ENCODE assay signal across 8 cellular contexts in genomic region chr2:240604291-240604938, GRCh38. TPM values are rescaled to one million over a fixed set of nuclear protein-coding genes. Genes with fewer than 3 reads are reported as not detected.
DNase-seq lines count a peak whose midpoint lies in the region; ATAC-seq and TF ChIP-seq lines count a peak whose summit lies in the region.

No MANE protein-coding gene starts in this region.

- DNase-seq in DND-41 = no peak
- DNase-seq in LHCN-M2 (ENCODE audit: low read depth) = peak; percentile 61
- DNase-seq in adrenal gland = peak; percentile 70 to 93 (median 89)
- DNase-seq in left ventricle myocardium inferior = peak; percentile 74
- peak; percentile 44 for DNase-seq in progenitor cell of endocrine pancreas (ENCODE audit: low spot score, unreplicated experiment)

- peak overlapping the region; percentile 40 for H3K4me3 Mint-ChIP-seq in progenitor cell of endocrine pancreas (ENCODE audit: low read depth)

- peaks cover 3% of the 10 kb centered on the region; the same call in 1 of the 2 replicates for H4K20me1 ChIP-seq in DND-41 (ENCODE audit: insufficient read depth, low read length)

- TF ChIP-seq POLR2A in adrenal gland (IDR thresholded peaks at IDR 0.05) = no peak

- H3K4me3 ChIP-seq in DND-41 (ENCODE audit: low read depth in 1 of 2, low read length in 2 of 2) (no peak overlapping the region), adrenal gland (no peak overlapping the region), left ventricle myocardium inferior (no peak overlapping the region)

- H3K27me3 Mint-ChIP-seq in progenitor cell of endocrine pancreas = no peaks in the 10 kb centered on the region

- intact Hi-C loops in adrenal gland (cut with DNase I) (no loop called here), left ventricle myocardium inferior (cut with micrococcal nuclease) (no loop called here)

- no peak overlapping the region for H3K9ac ChIP-seq in DND-41 (ENCODE audit: low read depth, low read length)

- no peaks in the 10 kb centered on the region for H3K9me3 Mint-ChIP-seq in progenitor cell of endocrine pancreas (ENCODE audit: low read depth)

- no peaks in the 10 kb centered on the region for H3K27me3 ChIP-seq in DND-41 (ENCODE audit: insufficient read depth, low read length, poor library complexity)
- H3K27me3 ChIP-seq in adrenal gland = no peaks in the 10 kb centered on the region
- H3K27me3 ChIP-seq in left ventricle myocardium inferior (ENCODE audit: low read depth) = no peaks in the 10 kb centered on the region

- H3K36me3 ChIP-seq in DND-41 (ENCODE audit: insufficient read depth, low read length) (peaks cover 8% of the 10 kb centered on the region; the same call in 1 of the 2 replicates), adrenal gland (replicated peaks in 1 of 2) (peaks cover 0 to 2% of the 10 kb centered on the region in 2 donors), left ventricle myocardium inferior (peaks cover 4% of the 10 kb centered on the region)

- peaks cover 2% of the 10 kb centered on the region for H3K36me3 Mint-ChIP-seq in progenitor cell of endocrine pancreas (ENCODE audit: insufficient read depth)

- H3K9me3 ChIP-seq in DND-41 (ENCODE audit: insufficient read depth, low read length, severe bottlenecking) (no peaks in the 10 kb centered on the region), adrenal gland (replicated peaks in 1 of 3) (no peaks in the 10 kb centered on the region), left ventricle myocardium inferior (replicated peaks) (no peaks in the 10 kb centered on the region)

- no peak overlapping the region for H2AFZ ChIP-seq in DND-41 (ENCODE audit: low read depth, low read length)

- H3K27ac ChIP-seq in DND-41 (ENCODE audit: low read length) (no peak overlapping the region), adrenal gland (no peak overlapping the region), left ventricle myocardium inferior (replicated peaks) (no peak overlapping the region)

- ATAC-seq in DND-41 (ENCODE audit: insufficient read depth, low read depth) (peak; percentile 40; the same call in 2 of the 3 replicates), GM18498 (IDR thresholded peaks at IDR 0.05; ENCODE audit: unreplicated experiment) (no peak), GM19023 (IDR thresholded peaks at IDR 0.05; ENCODE audit: unreplicated experiment) (no peak), HG03520 (IDR thresholded peaks at IDR 0.05; ENCODE audit: unreplicated experiment) (no peak)

- no peak overlapping the region for H3K27ac Mint-ChIP-seq in progenitor cell of endocrine pancreas

- 25 to 37% (median 31%) methylated on average over 9 to 11 of the region's 11 CpGs for WGBS in adrenal gland, 4 donors

- H3K4me1 Mint-ChIP-seq in progenitor cell of endocrine pancreas (ENCODE audit: low read depth) = peaks cover 5% of the 10 kb centered on the region

- H3K79me2 ChIP-seq in DND-41 (ENCODE audit: insufficient read depth, low read length) = no peaks in the 10 kb centered on the region

- TF ChIP-seq CTCF in DND-41 (IDR thresholded peaks at IDR 0.05; ENCODE audit: borderline replicate concordance, extremely low read depth, low read length, poor library complexity, severe bottlenecking) (peak; percentile 28), adrenal gland (IDR thresholded peaks at IDR 0.05) (peak; percentile 54 to 73 (median 66)), left ventricle myocardium inferior (IDR thresholded peaks at IDR 0.05; ENCODE audit: borderline replicate concordance) (peak; percentile 77), progenitor cell of endocrine pancreas (IDR thresholded peaks at IDR 0.05; ENCODE audit: unreplicated experiment) (peak; percentile 67)

- H3K4me1 ChIP-seq in DND-41 (ENCODE audit: insufficient read depth, low read length) (no peaks in the 10 kb centered on the region), adrenal gland (replicated peaks in 1 of 2) (no peaks in the 10 kb centered on the region), left ventricle myocardium inferior (peaks cover 15% of the 10 kb centered on the region)

- no peak overlapping the region for H3K4me2 ChIP-seq in DND-41 (ENCODE audit: insufficient read depth, low read length)

RNA-seq across cellular contexts. Expression of gene CAPN10, which starts 17.9 kb away (rescaled TPM):
- total RNA-seq in LHCN-M2 (2014; rRNA removed) (20.5 and 23.1 TPM in 2 replicates), adrenal gland (10 to 100 TPM; 17.3 to 41.8 (median 24.6) TPM), left ventricle myocardium inferior (31.2 TPM), progenitor cell of endocrine pancreas (65.5 and 67.2 TPM in 2 replicates)
- 8.7 TPM for polyA plus RNA-seq in LHCN-M2 (2012)
- 100 to 1,000 TPM in 2 of 3 donors, 1 to 10 TPM in 1; 4.7 to 158 (median 102) TPM for polyA plus RNA-seq in adrenal gland

RNA-seq across cellular contexts. Expression of gene GPR35, which starts 20.9 kb away (rescaled TPM):
- total RNA-seq in LHCN-M2 (2014; rRNA removed) (0.11 and 1.0 TPM in 2 replicates), adrenal gland (1 to 10 TPM in 3 of 8 donors, under 1 TPM in 4, not detected in 1; 0.32 to 1.3 (median 0.96) TPM), left ventricle myocardium inferior (1.3 TPM), progenitor cell of endocrine pancreas (5.8 and 6.5 TPM in 2 replicates)
- 0.16 TPM for polyA plus RNA-seq in LHCN-M2 (2012)
- polyA plus RNA-seq in adrenal gland = 1 to 10 TPM in 2 of 3 donors, under 1 TPM in 1; 0.07 to 5.7 (median 3.5) TPM

RNA-seq across cellular contexts. Expression of gene RNPEPL1, which starts 36.1 kb away (rescaled TPM):
- total RNA-seq in LHCN-M2 (2014; rRNA removed) = 13.6 and 16.7 TPM in 2 replicates
- 33.1 TPM for polyA plus RNA-seq in LHCN-M2 (2012)
- total RNA-seq in adrenal gland = 10 to 100 TPM; 37.0 to 93.3 (median 59.5) TPM
- polyA plus RNA-seq in adrenal gland = 100 to 1,000 TPM in 2 of 3 donors, 1 to 10 TPM in 1; 5.1 to 259 (median 110) TPM
- total RNA-seq in left ventricle myocardium inferior = 80.1 TPM
- 50.8 and 52.2 TPM in 2 replicates for total RNA-seq in progenitor cell of endocrine pancreas

RNA-seq across cellular contexts. Expression of gene DUSP28, which starts 44.3 kb away (rescaled TPM):
- total RNA-seq in LHCN-M2 (2014; rRNA removed) (6.1 and 6.4 TPM in 2 replicates), adrenal gland (10 to 100 TPM in 3 of 8 donors, 1 to 10 TPM in 5; 4.9 to 22.2 (median 8.3) TPM), left ventricle myocardium inferior (19.3 TPM), progenitor cell of endocrine pancreas (4.9 and 6.4 TPM in 2 replicates)
- 7.2 TPM for polyA plus RNA-seq in LHCN-M2 (2012)
- 10 to 100 TPM in 1 of 3 donors, 1 to 10 TPM in 2; 7.2 to 14.5 (median 8.8) TPM for polyA plus RNA-seq in adrenal gland

RNA-seq across cellular contexts. Expression of gene ANKMY1, which starts 46.6 kb away (rescaled TPM):
- total RNA-seq in LHCN-M2 (2014; rRNA removed) (7.8 and 8.2 TPM in 2 replicates), adrenal gland (10 to 100 TPM in 5 of 8 donors, 1 to 10 TPM in 3; 7.2 to 20.3 (median 13.0) TPM), left ventricle myocardium inferior (4.0 TPM), progenitor cell of endocrine pancreas (29.0 and 29.2 TPM in 2 replicates)
- polyA plus RNA-seq in LHCN-M2 (2012) = 5.3 TPM
- polyA plus RNA-seq in adrenal gland = 10 to 100 TPM in 2 of 3 donors, 1 to 10 TPM in 1; 8.1 to 31.7 (median 10.0) TPM
